Comparison of ENCODE assay signal across 20 cellular contexts in the genomic region with DNA sequence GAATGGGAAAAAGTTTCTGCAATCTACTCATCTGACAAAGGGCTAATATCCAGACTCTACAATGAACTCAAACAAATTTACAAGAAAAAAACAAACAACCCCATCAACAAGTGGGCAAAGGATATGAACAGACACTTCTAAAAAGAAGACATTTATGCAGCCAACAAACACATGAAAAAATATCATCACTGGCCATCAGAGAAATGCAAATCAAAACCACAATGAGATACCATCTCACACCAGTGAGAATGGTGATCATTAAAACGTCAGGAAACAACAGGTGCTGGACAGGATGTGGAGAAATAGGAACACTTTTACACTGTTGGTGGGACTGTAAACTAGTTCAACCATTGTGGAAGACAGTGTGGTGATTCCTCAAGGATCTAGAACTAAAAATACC. TPM values are rescaled to one million over a fixed set of nuclear protein-coding genes. Genes with fewer than 3 reads are reported as not detected.
"Had no signal": no experiment of that assay in that cellular context is flagged by ENCODE, and none has a peak within 500 bp of the region (broad histone marks: within the 10 kb centered on the region; RNA-seq: fewer than 3 reads in every experiment).

No MANE protein-coding gene starts in this region.

RNA-seq across cellular contexts. Expression of gene ASCL4, which starts 47.2 kb away (rescaled TPM):
- total RNA-seq: activated naive CD4-positive, alpha-beta T cell treated with anti-CD3 and anti-CD28 coated beads for 36 hours; activated naive CD4-positive, alpha-beta T cell treated with anti-CD3 and anti-CD28 coated beads, Interleukin-2, amount 50 U/mL, for 72 hours; activated naive CD8-positive, alpha-beta T cell treated with anti-CD3 and anti-CD28 coated beads for 36 hours; activated naive CD8-positive, alpha-beta T cell treated with anti-CD3 and anti-CD28 coated beads, Interleukin-2, amount 10 ng/mL, durations not matched to agents 7 days and 5 days; activated T-cell treated with anti-CD3 and anti-CD28 coated beads, Interleukin-2, amount 50 U/mL, for 4 hours; activated T-cell treated with anti-CD3 and anti-CD28 coated beads, Interleukin-2, amount 50 U/mL, for 72 hours; activated T-helper 1 cell treated with anti-CD3 and anti-CD28 coated beads, Interleukin-12 subunit alpha, Interleukin-12 subunit beta, Interleukin-2, Interleukin-4 antibody, amounts not matched to agents 30 ng/mL and 10 ng/mL and 1 ng/mL, durations not matched to agents 14 hours and 24 hours and 36 hours; activated T-helper 17 cell treated with anti-CD3 and anti-CD28 coated beads, Interleukin-2, amount 50 U/mL, for 72 hours; activated T-helper 2 cell treated with anti-CD3 and anti-CD28 coated beads, Interferon-gamma antibody, Interleukin-2, Interleukin-4, amounts not matched to agents 10 μg/mL and 5 μg/mL and 100 μg/mL, durations not matched to agents 14 hours and 24 hours and 36 hours; adrenal gland; aorta; ascending aorta; astrocyte; body of pancreas; bronchial epithelial cell; cardiac muscle cell; cardiac septum; cerebellum; chondrocyte had no signal
- polyA plus RNA-seq: adipose tissue, aorta, cardiac muscle cell had no signal
